34 cellular contexts compared by ENCODE assay signal in the genomic region with DNA sequence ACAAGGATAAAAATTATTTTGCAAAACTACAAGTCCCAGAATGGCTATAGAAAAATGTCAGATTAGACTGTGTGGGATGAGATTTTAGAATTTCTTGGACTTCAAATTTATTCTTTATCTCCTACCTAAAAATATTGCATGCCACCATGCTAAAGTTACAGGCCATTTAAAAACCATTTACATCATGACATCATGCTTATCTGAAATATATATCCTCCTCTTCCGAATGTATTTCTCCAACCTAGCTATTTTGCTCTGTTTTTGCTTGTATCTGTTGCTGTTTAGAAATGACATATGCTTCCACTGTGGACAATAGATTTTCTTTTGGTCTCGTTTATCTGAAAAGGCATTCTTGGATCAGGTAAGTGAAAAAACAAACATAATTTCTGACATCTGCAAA.
"Had no signal": no experiment of that assay in that cellular context is flagged by ENCODE, and none has a peak within 500 bp of the region (broad histone marks: within the 10 kb centered on the region; RNA-seq: fewer than 3 reads in every experiment).

No MANE protein-coding gene starts in this region.

- DNase-seq: Kasumi-1, MG63, MM.1S, MV-4-11, NCI-H1048, NCI-H1092, NCI-H1092 treated with DMSO at 0.1 percent for 48 hours, NCI-H1105, NCI-H1105 treated with DMSO at 0.1 percent for 48 hours, NCI-H1417, NCI-H1417 treated with DMSO at 0.1 percent for 48 hours, NCI-H1436, NCI-H1436 treated with DMSO at 0.1 percent for 48 hours, NCI-H146, NCI-H1694, NCI-H1694 treated with DMSO at 0.1 percent for 48 hours, NCI-H187, NCI-H187 treated with DMSO at 0.1 percent for 48 hours, NCI-H1930, NCI-H2029, NCI-H2029 treated with DMSO at 0.1 percent for 48 hours, NCI-H2081, NCI-H2081 treated with DMSO at 0.1 percent for 48 hours, NCI-H2107, NCI-H2171, NCI-H2171 treated with DMSO at 0.1 percent for 48 hours, NCI-H2227 treated with DMSO at 0.1 percent for 48 hours, NCI-H226, NCI-H345, NCI-H446, NCI-H446 treated with DMSO at 0.1 percent for 48 hours, NCI-H510A, NCI-H510A treated with DMSO at 0.1 percent for 48 hours had no signal

- H3K36me3 ChIP-seq: MG63 had no signal

- H3K27me3 ChIP-seq: MG63 had no signal

- H3K27ac ChIP-seq: KMS-11 had no signal

- H3K9me3 ChIP-seq: MG63 had no signal

- H3K9ac ChIP-seq: KMS-11 had no signal

- H3K4me2 ChIP-seq: KMS-11 had no signal

- H3K4me3 ChIP-seq: MG63 had no signal
